In the genomic region with DNA sequence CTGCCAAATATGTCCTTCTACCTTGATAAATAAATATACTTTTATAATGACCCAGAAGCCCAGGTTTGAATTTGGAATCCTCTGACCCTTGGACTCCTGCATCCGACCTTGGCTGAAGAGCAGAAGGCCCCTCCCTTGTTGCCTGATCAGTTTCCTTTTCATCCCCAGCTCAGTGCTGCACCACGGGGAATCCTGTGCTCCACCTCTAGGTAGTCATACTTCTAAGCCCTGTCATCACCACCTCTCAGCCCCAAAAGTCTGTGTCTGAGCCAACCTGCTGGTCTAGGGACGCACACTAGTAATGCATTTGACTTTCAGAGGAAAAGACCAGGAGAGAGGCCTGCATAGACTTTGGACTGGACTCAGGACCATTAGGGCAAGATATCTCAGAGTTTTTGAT, we compare ENCODE assay signal across 1 cellular context.
TF ChIP-seq lines count a peak whose summit lies in the region.

No MANE protein-coding gene starts in this region.

TF ChIP-seq in IMR-90, 13 proteins besides CTCF, POLR2A, EP300 and RAD21 (continued from another document):
- no peak for TF ChIP-seq CHD1 (IDR thresholded peaks at IDR 0.05; ENCODE audit: low read depth, low read length)
- TF ChIP-seq BHLHE40 (IDR thresholded peaks at IDR 0.05; ENCODE audit: low read depth, low read length): no peak
- no peak for TF ChIP-seq MXI1 (IDR thresholded peaks at IDR 0.05; ENCODE audit: borderline replicate concordance, low read depth, low read length)
- TF ChIP-seq MAZ (IDR thresholded peaks at IDR 0.05; ENCODE audit: borderline replicate concordance, low read depth, low read length): no peak
- no peak for TF ChIP-seq SMC3 (IDR thresholded peaks at IDR 0.05; ENCODE audit: low read depth, low read length)
- TF ChIP-seq NFE2L2 (IDR thresholded peaks at IDR 0.05; ENCODE audit: low read depth, low read length): no peak
- TF ChIP-seq CEBPB (IDR thresholded peaks at IDR 0.05; ENCODE audit: low read depth, low read length): no peak
